Comparison of ENCODE assay signal across 19 cellular contexts in the genomic region with DNA sequence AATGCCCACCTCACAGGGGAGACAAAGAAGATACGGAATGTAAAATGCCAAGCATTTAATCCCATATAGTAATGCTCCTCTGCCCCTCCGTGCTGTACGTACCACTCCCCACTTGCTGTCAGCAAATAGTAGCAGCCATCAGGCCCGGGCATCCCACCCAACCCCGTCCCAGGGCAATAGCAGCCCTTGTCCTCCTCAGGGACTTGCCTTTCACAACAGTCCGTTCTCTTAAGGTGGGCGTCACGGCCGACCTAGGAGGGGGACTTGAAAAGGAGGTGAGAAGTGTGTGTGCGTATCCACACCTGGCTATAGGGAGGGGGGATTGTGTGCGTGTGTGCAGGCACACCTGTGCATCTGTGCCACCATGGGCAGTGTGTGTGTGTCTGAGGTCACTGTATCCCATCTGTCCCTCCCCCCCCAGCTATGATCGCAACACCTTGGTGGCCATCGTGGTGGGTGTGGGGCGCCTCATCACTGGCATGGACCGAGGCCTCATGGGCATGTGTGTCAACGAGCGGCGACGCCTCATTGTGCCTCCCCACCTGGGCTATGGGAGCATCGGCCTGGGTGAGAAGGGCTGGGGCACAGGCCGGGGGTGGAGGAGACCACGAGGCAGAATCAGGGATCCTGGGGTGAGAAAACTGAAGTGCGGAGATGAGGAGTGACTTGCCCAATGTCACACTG. TPM values are rescaled to one million over a fixed set of nuclear protein-coding genes. Genes with fewer than 3 reads are reported as not detected.
DNase-seq lines count a peak whose midpoint lies in the region; ATAC-seq, FAIRE-seq and TF ChIP-seq lines count a peak whose summit lies in the region.
"Had no signal": no experiment of that assay in that cellular context is flagged by ENCODE, and none has a peak within 500 bp of the region (broad histone marks: within the 10 kb centered on the region; RNA-seq: fewer than 3 reads in every experiment).

No MANE protein-coding gene starts in this region.

- H3K4ac ChIP-seq in mesendoderm (ENCODE audit: low read depth, low read length) = no peak overlapping the region

- H2AK5ac ChIP-seq in mesendoderm (ENCODE audit: low read length) = no peak overlapping the region

- 0 out of 2 replicates have a peak overlapping the region, but pooled peaks have one; percentile 2 for H3K9ac ChIP-seq in HepG2 (ENCODE audit: insufficient read depth, low read depth, low read length)
- no peak overlapping the region for H3K9ac ChIP-seq in astrocyte (ENCODE audit: low read length)
- no peak overlapping the region for H3K9ac ChIP-seq in mesendoderm (ENCODE audit: low read length)
- H3K9ac ChIP-seq: BLaER1 had no signal

- H3K79me2 ChIP-seq in HepG2 (ENCODE audit: insufficient read depth, low read length) = peaks cover 33% of the 10 kb centered on the region
- H3K79me2 ChIP-seq in astrocyte (ENCODE audit: insufficient read depth, low read length) = peaks cover 58% of the 10 kb centered on the region
- peaks cover 28% of the 10 kb centered on the region for H3K79me2 ChIP-seq in mesendoderm (ENCODE audit: control insufficient read depth, insufficient read depth, low read length)

- in situ Hi-C loops in HepG2 (cut with HindIII; ENCODE audit: extremely low pct_ligation_motif_present, low pct_unique_long_range_greater_than_20kb) = no loop called here

- ATAC-seq in HepG2 = no peak
- ATAC-seq in right lobe of liver = no peak
- ATAC-seq in HG02938 (IDR thresholded peaks at IDR 0.05; ENCODE audit: unreplicated experiment) = no peak

- no peak overlapping the region for H3K23ac ChIP-seq in mesendoderm (ENCODE audit: low read length)

- H3K27ac ChIP-seq in HepG2 (ENCODE audit: extremely low read length, insufficient read depth, low read length) = no peak overlapping the region
- no peak overlapping the region for H3K27ac ChIP-seq in right lobe of liver
- no peak overlapping the region for H3K27ac ChIP-seq in astrocyte (ENCODE audit: low read depth, low read length)
- no peak overlapping the region for H3K27ac ChIP-seq in mesendoderm (ENCODE audit: low read depth, low read length)
- H3K27ac ChIP-seq: 22Rv1, BLaER1, HL-60 had no signal

- no peak overlapping the region for H2BK120ac ChIP-seq in mesendoderm (ENCODE audit: low read depth, low read length)

- H3K9me3 Mint-ChIP-seq in astrocyte (ENCODE audit: unreplicated experiment) (no peaks in the 10 kb centered on the region), progenitor cell of endocrine pancreas (ENCODE audit: low read depth) (no peaks in the 10 kb centered on the region)
- H3K9me3 Mint-ChIP-seq: CD8-positive, alpha-beta memory T cell; IgD-negative memory B cell had no signal

- H2AFZ ChIP-seq in HepG2 (ENCODE audit: low read length) (no peak overlapping the region), astrocyte (ENCODE audit: low read depth, low read length) (no peak overlapping the region)

- H3K4me3 ChIP-seq in HepG2 (replicated peaks in 1 of 3; ENCODE audit: insufficient read depth in 1 of 3, low read depth in 2 of 3, low read length in 3 of 3) (no peak overlapping the region), right lobe of liver (no peak overlapping the region), astrocyte (ENCODE audit: insufficient read depth, low read depth, low read length) (no peak overlapping the region), mesendoderm (ENCODE audit: low read length) (no peak overlapping the region)
- H3K4me3 ChIP-seq: BLaER1 had no signal

- no peak overlapping the region for H3K18ac ChIP-seq in mesendoderm (ENCODE audit: low read length)

- H3K4me1 Mint-ChIP-seq in astrocyte (ENCODE audit: low read depth, unreplicated experiment) (peaks cover 10% of the 10 kb centered on the region), progenitor cell of endocrine pancreas (ENCODE audit: low read depth) (peaks cover 9% of the 10 kb centered on the region)

- peaks cover 21 to 41% of the 10 kb centered on the region in 2 experiments for H3K36me3 ChIP-seq in HepG2 (replicated peaks in 1 of 2; ENCODE audit: control insufficient read depth in 1 of 2, insufficient read depth in 2 of 2, low read length in 2 of 2)
- H3K36me3 ChIP-seq in right lobe of liver = no peaks in the 10 kb centered on the region
- peaks cover 19% of the 10 kb centered on the region for H3K36me3 ChIP-seq in astrocyte (ENCODE audit: insufficient read depth, low read length)
- peaks cover 10% of the 10 kb centered on the region for H3K36me3 ChIP-seq in mesendoderm (ENCODE audit: control insufficient read depth, insufficient read depth, low read length)
- H3K36me3 ChIP-seq: BLaER1 had no signal

- intact Hi-C loops in HepG2 (cut with micrococcal nuclease; ENCODE audit: unreplicated experiment) = loop anchor here (10.0 kb wide), 1 partner anchor 48 kb away; a partner anchor contains a TSS
- intact Hi-C loops in right lobe of liver (cut with DNase I) = loop anchor here (10.0 kb wide), 2 partner anchors 68 to 138 kb away; no protein-coding TSS in a partner anchor

- H4K20me1 ChIP-seq in HepG2 (ENCODE audit: insufficient read depth, low read length) = peaks cover 6% of the 10 kb centered on the region; the same call in 1 of the 2 replicates
- H4K20me1 ChIP-seq in astrocyte (ENCODE audit: insufficient read depth, low read length) = peaks cover 68% of the 10 kb centered on the region
- H4K20me1 ChIP-seq: BLaER1 had no signal

- TF ChIP-seq RAD21 in HepG2 (CRISPR knock-in tag; IDR thresholded peaks at IDR 0.05) = no peak

- H3K9me3 ChIP-seq in HepG2 (ENCODE audit: low read length) (no peaks in the 10 kb centered on the region), right lobe of liver (no peaks in the 10 kb centered on the region), astrocyte (ENCODE audit: insufficient read depth, low read depth, low read length) (no peaks in the 10 kb centered on the region)
- H3K9me3 ChIP-seq: BLaER1, Caco-2 had no signal

- H3K27ac Mint-ChIP-seq in astrocyte (ENCODE audit: unreplicated experiment) (peak overlapping the region; percentile 58), progenitor cell of endocrine pancreas (no peak overlapping the region)
- H3K27ac Mint-ChIP-seq: CD8-positive, alpha-beta memory T cell; IgD-negative memory B cell had no signal

- peaks cover 14% of the 10 kb centered on the region for H3K79me1 ChIP-seq in mesendoderm (ENCODE audit: low read length)

- FAIRE-seq in HepG2 (lab: Jason Lieb, UNC) (no peak), astrocyte (lab: Jason Lieb, UNC) (no peak), urothelium cell line (lab: Jason Lieb, UNC) (peak; percentile 62)

- no peak; a peak in 1 of 4 replicates for TF ChIP-seq POLR2A in HepG2 (IDR thresholded peaks at IDR 0.05; ENCODE audit: insufficient read depth in 1 of 2, low read depth in 2 of 2, low read length in 2 of 2)
- no peak for TF ChIP-seq POLR2A in right lobe of liver (IDR thresholded peaks at IDR 0.05)

- TF ChIP-seq EP300 in HepG2 (IDR thresholded peaks at IDR 0.05; ENCODE audit: low read depth in 2 of 2, low read length in 2 of 2) = no peak
- TF ChIP-seq EP300 in HepG2 (CRISPR knock-in tag; IDR thresholded peaks at IDR 0.05; ENCODE audit: borderline replicate concordance) = no peak

- peak overlapping the region; percentile 66 for H3K4me3 Mint-ChIP-seq in astrocyte (ENCODE audit: unreplicated experiment)
- no peak overlapping the region for H3K4me3 Mint-ChIP-seq in progenitor cell of endocrine pancreas (ENCODE audit: low read depth)
- H3K4me3 Mint-ChIP-seq: CD8-positive, alpha-beta memory T cell had no signal

- H3K4me2 ChIP-seq in HepG2 (ENCODE audit: low read depth, low read length) (no peak overlapping the region), astrocyte (ENCODE audit: low read length) (peak overlapping the region; percentile 41), mesendoderm (ENCODE audit: low read length) (no peak overlapping the region)
- H3K4me2 ChIP-seq: BLaER1 had no signal

- no peak overlapping the region for H4K8ac ChIP-seq in mesendoderm (ENCODE audit: low read depth, low read length)

- no peak overlapping the region for H2BK5ac ChIP-seq in mesendoderm (ENCODE audit: low read length)

- peak overlapping the region; percentile 25 for H3K56ac ChIP-seq in mesendoderm (ENCODE audit: low read length)

- no peak overlapping the region for H2BK15ac ChIP-seq in mesendoderm (replicated peaks; ENCODE audit: low read depth)

- CTCF ChIA-PET in HepG2 (lab: Yijun Ruan, JAX; ENCODE audit: low intra/inter-chr PET ratio, low total read pairs) = no interaction called here

- no peak overlapping the region for H4K5ac ChIP-seq in mesendoderm (ENCODE audit: low read length)

- H3K27me3 ChIP-seq in HepG2 (ENCODE audit: control insufficient read depth in 1 of 2, insufficient read depth in 2 of 2, low read length in 2 of 2) (no peaks in the 10 kb centered on the region; a peak in 1 of 5 replicates), right lobe of liver (no peaks in the 10 kb centered on the region), astrocyte (ENCODE audit: insufficient read depth, low read length) (no peaks in the 10 kb centered on the region), mesendoderm (ENCODE audit: insufficient read depth, low read length, poor library complexity) (no peaks in the 10 kb centered on the region)
- H3K27me3 ChIP-seq: BLaER1 had no signal

- H3K27me3 Mint-ChIP-seq in astrocyte (ENCODE audit: low read depth, unreplicated experiment) = no peaks in the 10 kb centered on the region
- H3K27me3 Mint-ChIP-seq in progenitor cell of endocrine pancreas = no peaks in the 10 kb centered on the region

- peaks cover 34% of the 10 kb centered on the region for H3K4me1 ChIP-seq in HepG2 (ENCODE audit: insufficient read depth, low read length)
- peaks cover 0 to 5% (median 2%) of the 10 kb centered on the region in 4 donors for H3K4me1 ChIP-seq in right lobe of liver
- peaks cover 22% of the 10 kb centered on the region for H3K4me1 ChIP-seq in astrocyte (ENCODE audit: insufficient read depth, low read length)
- peaks cover 6% of the 10 kb centered on the region for H3K4me1 ChIP-seq in mesendoderm (ENCODE audit: control insufficient read depth, low read depth, low read length)

- peaks cover 11% of the 10 kb centered on the region for H3K36me3 Mint-ChIP-seq in astrocyte (ENCODE audit: low read depth, unreplicated experiment)
- H3K36me3 Mint-ChIP-seq in progenitor cell of endocrine pancreas (ENCODE audit: insufficient read depth) = peaks cover 2% of the 10 kb centered on the region
- H3K36me3 Mint-ChIP-seq: IgD-negative memory B cell had no signal

- TF ChIP-seq CTCF in HepG2 (CRISPR knock-in tag; IDR thresholded peaks at IDR 0.05) = no peak
- TF ChIP-seq CTCF in right lobe of liver (IDR thresholded peaks at IDR 0.05) = no peak
- no peak for TF ChIP-seq CTCF in astrocyte (IDR thresholded peaks at IDR 0.05; ENCODE audit: insufficient read depth, low read depth, low read length)
- no peak for TF ChIP-seq CTCF in progenitor cell of endocrine pancreas (IDR thresholded peaks at IDR 0.05; ENCODE audit: unreplicated experiment)

- BruUV-seq in HepG2 (replicated peaks; lab: Mats Ljungman, UMichigan) = no TSS peak

- DNase-seq in HepG2 (ENCODE audit: low spot score) (no peak), right lobe of liver (no peak), astrocyte (ENCODE audit: low read depth) (no peak), mesendoderm (no peak), urothelium cell line (ENCODE audit: low spot score) (no peak), globus pallidus (ENCODE audit: low spot score) (no peak), progenitor cell of endocrine pancreas (ENCODE audit: low spot score, unreplicated experiment) (no peak)
- DNase-seq: AML-193; Caco-2; CD8-positive, alpha-beta memory T cell; DND-41; GDM1; H7 had no signal

- 98% methylated on average over 23 of the region's 23 CpGs for WGBS in HepG2 (ENCODE audit: low lambda C conversion rate)
- 86% methylated on average over 5 of the region's 23 CpGs for WGBS in right lobe of liver (ENCODE audit: insufficient coverage, low coverage, low lambda C conversion rate, missing lambda C conversion rate)
- no CpG with 5 or more reads among the region's 23 CpGs for WGBS in mesendoderm (ENCODE audit: extremely low coverage, insufficient coverage, low lambda C conversion rate)

- POLR2A ChIA-PET in HepG2 (lab: Yijun Ruan, JAX) = no interaction called here

RNA-seq across cellular contexts. Expression of a gene that starts 4.0 kb away (rescaled TPM):
- total RNA-seq in HepG2 (2016; rRNA removed; fragmentation: Illumina TruSeq; extraction: Trizol) (46.5 and 149 TPM in 2 replicates), right lobe of liver (1 to 10 TPM; 2.4 to 5.1 (median 4.0) TPM), astrocyte (446 and 584 TPM in 2 replicates), progenitor cell of endocrine pancreas (154 and 155 TPM in 2 replicates)
- 31.7 and 32.8 TPM in 2 replicates for total RNA-seq in HepG2 (2016; cell fraction: cytosol; rRNA removed; fragmentation: Illumina TruSeq; extraction: Trizol; ENCODE audit: low read depth)
- total RNA-seq in HepG2 (2016; cell fraction: insoluble cytoplasmic fraction; rRNA removed; fragmentation: Illumina TruSeq; extraction: Trizol) = 37.6 and 157 TPM in 2 replicates
- 42.3 and 48.1 TPM in 2 replicates for total RNA-seq in HepG2 (2016; cell fraction: membrane; rRNA removed; fragmentation: Illumina TruSeq; extraction: Trizol)
- 148 and 181 TPM in 2 replicates for total RNA-seq in HepG2 (2016; cell fraction: nucleus; rRNA removed; fragmentation: Illumina TruSeq; extraction: Trizol)
- 543 and 573 TPM in 2 replicates for polyA plus RNA-seq in HepG2 (2011; rRNA removed)
- polyA plus RNA-seq in HepG2 (2011; cell fraction: cytosol; rRNA removed) = 288 and 579 TPM in 2 replicates
- polyA plus RNA-seq in HepG2 (2011; cell fraction: nucleus; rRNA removed) = 3,059 and 4,867 TPM in 2 replicates
- 224 and 292 TPM in 2 replicates for polyA plus RNA-seq in HepG2 (2012)
- 18.4 and 19.7 TPM in 2 replicates for polyA plus RNA-seq in HepG2 (2016; cell fraction: cytosol; fragmentation: Illumina TruSeq; extraction: Trizol; ENCODE audit: low read depth)
- polyA plus RNA-seq in HepG2 (2016; cell fraction: insoluble cytoplasmic fraction; fragmentation: Illumina TruSeq; extraction: Trizol; ENCODE audit: low read depth) = 46.0 and 56.5 TPM in 2 replicates
- 32.1 and 36.5 TPM in 2 replicates for polyA plus RNA-seq in HepG2 (2016; cell fraction: membrane; fragmentation: Illumina TruSeq; extraction: Trizol; ENCODE audit: low read depth)
- polyA plus RNA-seq in HepG2 (2016; cell fraction: nucleus; fragmentation: Illumina TruSeq; extraction: Trizol; ENCODE audit: insufficient read depth, low read depth) = 597 and 623 TPM in 2 replicates
- 133 and 613 TPM in 2 replicates for polyA minus RNA-seq in HepG2 (2011; rRNA and poly(A)+ RNA removed; ENCODE audit: low replicate concordance)
- 159 and 170 TPM in 2 replicates for polyA minus RNA-seq in HepG2 (2011; cell fraction: cytosol; rRNA and poly(A)+ RNA removed)
- 231 and 275 TPM in 2 replicates for polyA minus RNA-seq in HepG2 (2011; cell fraction: nucleus; rRNA and poly(A)+ RNA removed)
- 113 TPM for polyA plus RNA-seq in mesendoderm (2013, experiment 1 of 2)
- polyA plus RNA-seq in mesendoderm (2013, experiment 2 of 2) = 114 TPM
- polyA plus RNA-seq: CD8-positive, alpha-beta memory T cell; IgD-negative memory B cell had no signal

RNA-seq across cellular contexts. Expression of a gene that starts 5.0 kb away (rescaled TPM):
- total RNA-seq in HepG2 (2016; rRNA removed; fragmentation: Illumina TruSeq; extraction: Trizol) = 13.5 and 37.1 TPM in 2 replicates
- total RNA-seq in HepG2 (2016; cell fraction: cytosol; rRNA removed; fragmentation: Illumina TruSeq; extraction: Trizol; ENCODE audit: low read depth) = 12.6 and 14.5 TPM in 2 replicates
- 12.2 and 37.7 TPM in 2 replicates for total RNA-seq in HepG2 (2016; cell fraction: insoluble cytoplasmic fraction; rRNA removed; fragmentation: Illumina TruSeq; extraction: Trizol)
- 17.3 and 17.5 TPM in 2 replicates for total RNA-seq in HepG2 (2016; cell fraction: membrane; rRNA removed; fragmentation: Illumina TruSeq; extraction: Trizol)
- 28.1 and 32.5 TPM in 2 replicates for total RNA-seq in HepG2 (2016; cell fraction: nucleus; rRNA removed; fragmentation: Illumina TruSeq; extraction: Trizol)
- polyA plus RNA-seq in HepG2 (2011; rRNA removed) = 50.6 and 54.9 TPM in 2 replicates
- 37.2 and 55.7 TPM in 2 replicates for polyA plus RNA-seq in HepG2 (2011; cell fraction: cytosol; rRNA removed)
- 33.0 and 36.4 TPM in 2 replicates for polyA plus RNA-seq in HepG2 (2011; cell fraction: nucleus; rRNA removed)
- polyA plus RNA-seq in HepG2 (2012) = 22.4 and 34.3 TPM in 2 replicates
- 4.6 and 5.5 TPM in 2 replicates for polyA plus RNA-seq in HepG2 (2016; cell fraction: cytosol; fragmentation: Illumina TruSeq; extraction: Trizol; ENCODE audit: low read depth)
- 14.8 and 17.0 TPM in 2 replicates for polyA plus RNA-seq in HepG2 (2016; cell fraction: insoluble cytoplasmic fraction; fragmentation: Illumina TruSeq; extraction: Trizol; ENCODE audit: low read depth)
- polyA plus RNA-seq in HepG2 (2016; cell fraction: membrane; fragmentation: Illumina TruSeq; extraction: Trizol; ENCODE audit: low read depth) = 9.6 and 11.3 TPM in 2 replicates
- polyA plus RNA-seq in HepG2 (2016; cell fraction: nucleus; fragmentation: Illumina TruSeq; extraction: Trizol; ENCODE audit: insufficient read depth, low read depth) = 63.5 and 69.5 TPM in 2 replicates
- 44.3 and 65.0 TPM in 2 replicates for polyA minus RNA-seq in HepG2 (2011; rRNA and poly(A)+ RNA removed; ENCODE audit: low replicate concordance)
- 22.5 and 26.8 TPM in 2 replicates for polyA minus RNA-seq in HepG2 (2011; cell fraction: cytosol; rRNA and poly(A)+ RNA removed)
- polyA minus RNA-seq in HepG2 (2011; cell fraction: nucleus; rRNA and poly(A)+ RNA removed) = 21.6 and 23.9 TPM in 2 replicates
- 1 to 10 TPM; 1.8 to 3.8 (median 2.8) TPM for total RNA-seq in right lobe of liver
- total RNA-seq in astrocyte = 81.5 and 110 TPM in 2 replicates
- polyA plus RNA-seq in mesendoderm (2013, experiment 1 of 2) = 16.0 TPM
- 15.3 TPM for polyA plus RNA-seq in mesendoderm (2013, experiment 2 of 2)
- 30.4 and 31.7 TPM in 2 replicates for total RNA-seq in progenitor cell of endocrine pancreas

RNA-seq across cellular contexts. Expression of a gene that starts 19.3 kb away (rescaled TPM):
- total RNA-seq in HepG2 (2016; rRNA removed; fragmentation: Illumina TruSeq; extraction: Trizol) (92.1 and 104 TPM in 2 replicates), right lobe of liver (10 to 100 TPM; 19.9 to 30.7 (median 23.1) TPM), astrocyte (47.4 and 56.1 TPM in 2 replicates), progenitor cell of endocrine pancreas (105 and 115 TPM in 2 replicates)
- total RNA-seq in HepG2 (2016; cell fraction: cytosol; rRNA removed; fragmentation: Illumina TruSeq; extraction: Trizol; ENCODE audit: low read depth) = 128 and 164 TPM in 2 replicates
- 87.1 and 106 TPM in 2 replicates for total RNA-seq in HepG2 (2016; cell fraction: insoluble cytoplasmic fraction; rRNA removed; fragmentation: Illumina TruSeq; extraction: Trizol)
- 198 and 220 TPM in 2 replicates for total RNA-seq in HepG2 (2016; cell fraction: membrane; rRNA removed; fragmentation: Illumina TruSeq; extraction: Trizol)
- total RNA-seq in HepG2 (2016; cell fraction: nucleus; rRNA removed; fragmentation: Illumina TruSeq; extraction: Trizol) = 52.2 and 64.7 TPM in 2 replicates
- 119 and 126 TPM in 2 replicates for polyA plus RNA-seq in HepG2 (2011; rRNA removed)
- polyA plus RNA-seq in HepG2 (2011; cell fraction: cytosol; rRNA removed) = 116 and 145 TPM in 2 replicates
- polyA plus RNA-seq in HepG2 (2011; cell fraction: nucleus; rRNA removed) = 119 TPM in 2 replicates
- polyA plus RNA-seq in HepG2 (2012) = 77.4 and 82.6 TPM in 2 replicates
- 148 and 199 TPM in 2 replicates for polyA plus RNA-seq in HepG2 (2016; cell fraction: cytosol; fragmentation: Illumina TruSeq; extraction: Trizol; ENCODE audit: low read depth)
- polyA plus RNA-seq in HepG2 (2016; cell fraction: insoluble cytoplasmic fraction; fragmentation: Illumina TruSeq; extraction: Trizol; ENCODE audit: low read depth) = 108 and 113 TPM in 2 replicates
- polyA plus RNA-seq in HepG2 (2016; cell fraction: membrane; fragmentation: Illumina TruSeq; extraction: Trizol; ENCODE audit: low read depth) = 207 and 224 TPM in 2 replicates
- polyA plus RNA-seq in HepG2 (2016; cell fraction: nucleus; fragmentation: Illumina TruSeq; extraction: Trizol; ENCODE audit: insufficient read depth, low read depth) = 109 and 119 TPM in 2 replicates
- 36.5 and 43.6 TPM in 2 replicates for polyA minus RNA-seq in HepG2 (2011; rRNA and poly(A)+ RNA removed; ENCODE audit: low replicate concordance)
- 32.3 and 34.1 TPM in 2 replicates for polyA minus RNA-seq in HepG2 (2011; cell fraction: cytosol; rRNA and poly(A)+ RNA removed)
- 48.5 and 53.7 TPM in 2 replicates for polyA minus RNA-seq in HepG2 (2011; cell fraction: nucleus; rRNA and poly(A)+ RNA removed)
- 57.5 TPM for polyA plus RNA-seq in mesendoderm (2013, experiment 1 of 2)
- polyA plus RNA-seq in mesendoderm (2013, experiment 2 of 2) = 59.6 TPM

RNA-seq across cellular contexts. Expression of a gene that starts 20.8 kb away (rescaled TPM):
- total RNA-seq in HepG2 (2016; rRNA removed; fragmentation: Illumina TruSeq; extraction: Trizol) (0.04 TPM in 1 of 2 replicates, not detected in the other), right lobe of liver (not detected), astrocyte (not detected in 2 replicates), progenitor cell of endocrine pancreas (not detected in 2 replicates)
- 0.09 TPM in 1 of 2 replicates, not detected in the other for total RNA-seq in HepG2 (2016; cell fraction: cytosol; rRNA removed; fragmentation: Illumina TruSeq; extraction: Trizol; ENCODE audit: low read depth)
- 0.04 and 0.09 TPM in 2 replicates for total RNA-seq in HepG2 (2016; cell fraction: insoluble cytoplasmic fraction; rRNA removed; fragmentation: Illumina TruSeq; extraction: Trizol)
- total RNA-seq in HepG2 (2016; cell fraction: membrane; rRNA removed; fragmentation: Illumina TruSeq; extraction: Trizol) = not detected in 2 replicates
- not detected in 2 replicates for total RNA-seq in HepG2 (2016; cell fraction: nucleus; rRNA removed; fragmentation: Illumina TruSeq; extraction: Trizol)
- 0.05 and 0.08 TPM in 2 replicates for polyA plus RNA-seq in HepG2 (2011; rRNA removed)
- 0.03 TPM in 1 of 2 replicates, not detected in the other for polyA plus RNA-seq in HepG2 (2011; cell fraction: cytosol; rRNA removed)
- 0.05 and 0.13 TPM in 2 replicates for polyA plus RNA-seq in HepG2 (2011; cell fraction: nucleus; rRNA removed)
- not detected in 2 replicates for polyA plus RNA-seq in HepG2 (2012)
- polyA plus RNA-seq in HepG2 (2016; cell fraction: cytosol; fragmentation: Illumina TruSeq; extraction: Trizol; ENCODE audit: low read depth) = not detected in 2 replicates
- polyA plus RNA-seq in HepG2 (2016; cell fraction: insoluble cytoplasmic fraction; fragmentation: Illumina TruSeq; extraction: Trizol; ENCODE audit: low read depth) = not detected in 2 replicates
- not detected in 2 replicates for polyA plus RNA-seq in HepG2 (2016; cell fraction: membrane; fragmentation: Illumina TruSeq; extraction: Trizol; ENCODE audit: low read depth)
- not detected in 2 replicates for polyA plus RNA-seq in HepG2 (2016; cell fraction: nucleus; fragmentation: Illumina TruSeq; extraction: Trizol; ENCODE audit: insufficient read depth, low read depth)
- 0.12 TPM in 1 of 2 replicates, not detected in the other for polyA minus RNA-seq in HepG2 (2011; rRNA and poly(A)+ RNA removed; ENCODE audit: low replicate concordance)
- not detected in 2 replicates for polyA minus RNA-seq in HepG2 (2011; cell fraction: cytosol; rRNA and poly(A)+ RNA removed)
- polyA minus RNA-seq in HepG2 (2011; cell fraction: nucleus; rRNA and poly(A)+ RNA removed) = not detected in 2 replicates
- polyA plus RNA-seq in mesendoderm (2013, experiment 1 of 2) = 0.18 TPM
- 0.13 TPM for polyA plus RNA-seq in mesendoderm (2013, experiment 2 of 2)
- total RNA-seq: A673; Caco-2; CD8-positive, alpha-beta memory T cell had no signal

RNA-seq across cellular contexts. Expression of a gene that starts 30.3 kb away (rescaled TPM):
- total RNA-seq in HepG2 (2016; rRNA removed; fragmentation: Illumina TruSeq; extraction: Trizol) (20.6 and 20.9 TPM in 2 replicates), right lobe of liver (10 to 100 TPM; 54.3 to 74.8 (median 65.7) TPM), astrocyte (236 TPM in 2 replicates), progenitor cell of endocrine pancreas (195 and 199 TPM in 2 replicates)
- total RNA-seq in HepG2 (2016; cell fraction: cytosol; rRNA removed; fragmentation: Illumina TruSeq; extraction: Trizol; ENCODE audit: low read depth) = 6.9 and 7.8 TPM in 2 replicates
- 16.7 and 22.4 TPM in 2 replicates for total RNA-seq in HepG2 (2016; cell fraction: insoluble cytoplasmic fraction; rRNA removed; fragmentation: Illumina TruSeq; extraction: Trizol)
- 11.7 and 12.0 TPM in 2 replicates for total RNA-seq in HepG2 (2016; cell fraction: membrane; rRNA removed; fragmentation: Illumina TruSeq; extraction: Trizol)
- total RNA-seq in HepG2 (2016; cell fraction: nucleus; rRNA removed; fragmentation: Illumina TruSeq; extraction: Trizol) = 15.0 and 20.7 TPM in 2 replicates
- polyA plus RNA-seq in HepG2 (2011; rRNA removed) = 12.1 and 21.4 TPM in 2 replicates
- polyA plus RNA-seq in HepG2 (2011; cell fraction: cytosol; rRNA removed) = 8.9 and 10.9 TPM in 2 replicates
- 23.8 and 30.1 TPM in 2 replicates for polyA plus RNA-seq in HepG2 (2011; cell fraction: nucleus; rRNA removed)
- 36.1 and 37.0 TPM in 2 replicates for polyA plus RNA-seq in HepG2 (2012)
- 3.5 and 4.6 TPM in 2 replicates for polyA plus RNA-seq in HepG2 (2016; cell fraction: cytosol; fragmentation: Illumina TruSeq; extraction: Trizol; ENCODE audit: low read depth)
- polyA plus RNA-seq in HepG2 (2016; cell fraction: insoluble cytoplasmic fraction; fragmentation: Illumina TruSeq; extraction: Trizol; ENCODE audit: low read depth) = 22.1 and 35.3 TPM in 2 replicates
- polyA plus RNA-seq in HepG2 (2016; cell fraction: membrane; fragmentation: Illumina TruSeq; extraction: Trizol; ENCODE audit: low read depth) = 9.5 and 10.0 TPM in 2 replicates
- polyA plus RNA-seq in HepG2 (2016; cell fraction: nucleus; fragmentation: Illumina TruSeq; extraction: Trizol; ENCODE audit: insufficient read depth, low read depth) = 24.1 and 25.5 TPM in 2 replicates
- polyA minus RNA-seq in HepG2 (2011; rRNA and poly(A)+ RNA removed; ENCODE audit: low replicate concordance) = 43.6 and 59.1 TPM in 2 replicates
- polyA minus RNA-seq in HepG2 (2011; cell fraction: cytosol; rRNA and poly(A)+ RNA removed) = 25.9 and 32.6 TPM in 2 replicates
- polyA minus RNA-seq in HepG2 (2011; cell fraction: nucleus; rRNA and poly(A)+ RNA removed) = 13.5 and 13.8 TPM in 2 replicates
- polyA plus RNA-seq in mesendoderm (2013, experiment 1 of 2) = 101 TPM
- polyA plus RNA-seq in mesendoderm (2013, experiment 2 of 2) = 98.0 TPM
- polyA plus RNA-seq: CD8-positive, alpha-beta memory T cell had no signal

Comparison
In these comparisons a context has a peak if more than half of its experiments do, and no peak if none do; other contexts are left out.
1. RNA of a gene that starts 4.0 kb away (total RNA-seq): 446 to 584 TPM in astrocyte, 154 to 155 TPM in progenitor cell of endocrine pancreas and 31.7 to 181 TPM in HepG2; 2.4 to 5.1 TPM in right lobe of liver; every median in the first group is over 4 times any median in the second.